ENCODE assay signal across 7 cellular contexts in the genomic region with DNA sequence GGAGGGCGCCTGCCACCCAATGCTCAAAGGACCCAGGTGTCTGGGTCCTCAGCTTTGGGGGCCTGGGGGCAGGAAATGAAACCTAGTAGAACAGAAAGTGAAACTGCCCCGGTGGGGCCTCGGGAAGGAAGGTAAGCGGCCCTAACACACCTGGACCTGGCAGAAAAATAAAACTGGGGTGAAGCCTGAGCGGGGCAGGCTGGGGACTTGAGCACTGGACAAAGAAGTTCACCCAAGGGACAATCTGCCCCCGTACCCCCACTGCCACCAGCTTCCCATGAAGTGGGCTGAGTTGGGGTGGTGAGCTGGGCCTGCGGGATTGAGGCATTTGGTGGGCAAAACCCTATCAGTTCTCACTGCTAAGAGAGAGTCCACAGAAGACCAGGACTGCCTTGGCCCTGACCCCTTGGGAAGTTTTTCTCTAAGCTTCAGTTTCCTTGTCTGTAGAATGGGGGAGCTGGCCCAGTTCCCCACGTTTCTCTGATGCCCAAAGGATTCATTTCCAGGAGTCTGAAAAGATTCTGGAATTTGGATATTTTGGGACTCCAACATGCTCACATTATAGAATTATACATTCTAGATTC. TPM values are rescaled to one million over a fixed set of nuclear protein-coding genes. Genes with fewer than 3 reads are reported as not detected.
DNase-seq lines count a peak whose midpoint lies in the region; ATAC-seq and TF ChIP-seq lines count a peak whose summit lies in the region.

No MANE protein-coding gene starts in this region.

- H3K27ac ChIP-seq in cingulate gyrus (ENCODE audit: low read depth, low read length) (peak overlapping the region; percentile 85), muscle layer of colon (ENCODE audit: low read depth, low read length) (peak overlapping the region; percentile 91), upper lobe of left lung (peak overlapping the region; percentile 81 to 95 (median 92)), WERI-Rb-1 (no peak overlapping the region)

- H3K9me3 ChIP-seq in muscle layer of colon (ENCODE audit: low read length) (no peaks in the 10 kb centered on the region), upper lobe of left lung (no peaks in the 10 kb centered on the region), WERI-Rb-1 (ENCODE audit: severe bottlenecking) (no peaks in the 10 kb centered on the region)

- WGBS in upper lobe of left lung, 2 donors: 3 to 5% methylated on average over 7 to 8 of the region's 8 CpGs

- H3K27me3 ChIP-seq in muscle layer of colon (ENCODE audit: control insufficient read depth in 1 of 2, insufficient read depth in 2 of 2, low read length in 2 of 2): no peaks in the 10 kb centered on the region
- no peaks in the 10 kb centered on the region for H3K27me3 ChIP-seq in upper lobe of left lung
- H3K27me3 ChIP-seq in WERI-Rb-1 (ENCODE audit: insufficient read depth, low read depth, severe bottlenecking): no peaks in the 10 kb centered on the region

- TF ChIP-seq CTCF in upper lobe of left lung (IDR thresholded peaks at IDR 0.05) (no peak), WERI-Rb-1 (IDR thresholded peaks at IDR 0.05; ENCODE audit: low read depth, low read length) (no peak)

- peak in 1 of 4 donors; percentile 32 for TF ChIP-seq POLR2A in upper lobe of left lung (IDR thresholded peaks at IDR 0.05)

- H3K4me1 ChIP-seq in muscle layer of colon (ENCODE audit: insufficient read depth, low read length): peaks cover 18% of the 10 kb centered on the region
- peaks cover 40 to 62% (median 44%) of the 10 kb centered on the region in 4 donors for H3K4me1 ChIP-seq in upper lobe of left lung

- peak; percentile 67 for DNase-seq in SW480 (ENCODE audit: low spot score)
- no peak for DNase-seq in upper lobe of left lung
- no peak for DNase-seq in WERI-Rb-1

- H3K4me3 ChIP-seq in muscle layer of colon (ENCODE audit: low read depth in 1 of 2, low read length in 2 of 2): peak overlapping the region; percentile 70 to 81
- H3K4me3 ChIP-seq in upper lobe of left lung: peak overlapping the region; percentile 64 to 74 (median 65)
- H3K4me3 ChIP-seq in WERI-Rb-1 (ENCODE audit: low read depth, low read length): no peak overlapping the region

- H3K9ac ChIP-seq in muscle layer of colon (ENCODE audit: low read length): peak overlapping the region; percentile 82

- TF ChIP-seq EP300 in upper lobe of left lung (IDR thresholded peaks at IDR 0.05): no peak

- peak; percentile 28 for ATAC-seq in GM21515 (IDR thresholded peaks at IDR 0.05; ENCODE audit: unreplicated experiment)
- ATAC-seq in upper lobe of left lung (ENCODE audit: low FRiP score in 2 of 2): peak; percentile 2 to 38
- no peak for ATAC-seq in HG02763 (IDR thresholded peaks at IDR 0.05; ENCODE audit: unreplicated experiment)

- peaks cover 1% of the 10 kb centered on the region for H3K36me3 ChIP-seq in muscle layer of colon (ENCODE audit: insufficient read depth, low read length)
- H3K36me3 ChIP-seq in upper lobe of left lung: peaks cover 0 to 20% (median 17%) of the 10 kb centered on the region in 4 donors
- H3K36me3 ChIP-seq in WERI-Rb-1: peaks cover 15% of the 10 kb centered on the region

RNA-seq across cellular contexts. Expression of gene PRKD2, which starts 2.3 kb away (rescaled TPM):
- total RNA-seq in upper lobe of left lung: 10 to 100 TPM; 25.2 to 65.4 (median 50.3) TPM

RNA-seq across cellular contexts. Expression of gene FKRP, which starts 31.2 kb away (rescaled TPM):
- total RNA-seq in upper lobe of left lung: 10 to 100 TPM; 16.6 to 26.2 (median 19.3) TPM

RNA-seq across cellular contexts. Expression of gene STRN4, which starts 31.6 kb away (rescaled TPM):
- total RNA-seq in upper lobe of left lung: 100 to 1,000 TPM in 2 of 6 donors, 10 to 100 TPM in 4; 59.8 to 168 (median 83.7) TPM

RNA-seq across cellular contexts. Expression of gene DACT3, which starts 53.6 kb away (rescaled TPM):
- 10 to 100 TPM in 2 of 6 donors, 1 to 10 TPM in 4; 1.8 to 12.0 (median 4.0) TPM for total RNA-seq in upper lobe of left lung
